ENCODE assay signal across 8 cellular contexts in genomic region chr12:31317471-31318397, GRCh38. TPM values are rescaled to one million over a fixed set of nuclear protein-coding genes. Genes with fewer than 3 reads are reported as not detected.
DNase-seq lines count a peak whose midpoint lies in the region; ATAC-seq and TF ChIP-seq lines count a peak whose summit lies in the region.

No MANE protein-coding gene starts in this region.

- peak overlapping the region; percentile 16 for H3K27ac ChIP-seq in CD4-positive, alpha-beta T cell (ENCODE audit: low read depth, low read length)
- H3K27ac ChIP-seq in iPS-20b (ENCODE audit: low read length) (no peak overlapping the region), stomach (peak overlapping the region in 4 of 5 donors; percentile 31 to 67 (median 40))

- peak overlapping the region; percentile 85 for H3K27ac Mint-ChIP-seq in CD4-positive, alpha-beta T cell
- H3K27ac Mint-ChIP-seq in activated T-helper 17 cell treated with anti-CD3 and anti-CD28 coated beads, Interleukin-2, amount 50 U/mL, for 72 hours = peak overlapping the region; percentile 97

- peak overlapping the region; percentile 86 for H3K4me3 Mint-ChIP-seq in CD4-positive, alpha-beta T cell
- H3K4me3 Mint-ChIP-seq in activated T-helper 17 cell treated with anti-CD3 and anti-CD28 coated beads, Interleukin-2, amount 50 U/mL, for 72 hours = peak overlapping the region; percentile 93

- no peak for DNase-seq in CD4-positive, alpha-beta T cell
- DNase-seq in stomach (no peak), GF-D8 (lab: John Stamatoyannopoulos, UW) (no peak), D341Med (ENCODE audit: low spot score) (no peak)
- no peak for DNase-seq in activated effector memory CD4-positive, alpha-beta T cell treated with Interleukin-2 at 50 U/mL for 16 hours

- peaks cover 85% of the 10 kb centered on the region for H3K4me1 Mint-ChIP-seq in CD4-positive, alpha-beta T cell (ENCODE audit: low read depth)
- H3K4me1 Mint-ChIP-seq in activated T-helper 17 cell treated with anti-CD3 and anti-CD28 coated beads, Interleukin-2, amount 50 U/mL, for 72 hours = peaks cover 56% of the 10 kb centered on the region

- intact Hi-C loops in CD4-positive, alpha-beta T cell (cut with DNase I, micrococcal nuclease) = no loop called here
- intact Hi-C loops in stomach (cut with DNase I; ENCODE audit: low total_unique reads) = no loop called here

- H3K9me3 ChIP-seq in CD4-positive, alpha-beta T cell (ENCODE audit: control insufficient read depth, low read length) = no peaks in the 10 kb centered on the region
- H3K9me3 ChIP-seq in iPS-20b (ENCODE audit: insufficient read depth, low read depth, low read length) = no peaks in the 10 kb centered on the region
- H3K9me3 ChIP-seq in stomach = no peaks in the 10 kb centered on the region

- 10 to 24% (median 17%) methylated on average over 8 of the region's 8 CpGs for WGBS in stomach, 5 donors

- H3K9me3 Mint-ChIP-seq in CD4-positive, alpha-beta T cell = no peaks in the 10 kb centered on the region
- H3K9me3 Mint-ChIP-seq in activated T-helper 17 cell treated with anti-CD3 and anti-CD28 coated beads, Interleukin-2, amount 50 U/mL, for 72 hours = no peaks in the 10 kb centered on the region

- TF ChIP-seq EP300 in stomach (IDR thresholded peaks at IDR 0.05) = no peak

- H3K4me3 ChIP-seq in iPS-20b (ENCODE audit: low read length) (peak overlapping the region; percentile 47), stomach (peak overlapping the region; percentile 24 to 37 (median 30))

- H3K4me1 ChIP-seq in iPS-20b (ENCODE audit: insufficient read depth, low read length) = peaks cover 74% of the 10 kb centered on the region
- H3K4me1 ChIP-seq in stomach = peaks cover 17 to 66% (median 38%) of the 10 kb centered on the region in 4 donors

- peak overlapping the region; percentile 5; the same call in 1 of the 2 replicates for H3K9ac ChIP-seq in iPS-20b (ENCODE audit: low read depth, low read length)

- CTCF ChIA-PET in CD4-positive, alpha-beta T cell (lab: Charles Lee) = interaction anchor here (0.5 kb wide), 1 partner anchor 1092 kb away, joined by 5 read pairs; no protein-coding TSS in a partner anchor

- TF ChIP-seq CTCF in CD4-positive, alpha-beta T cell (IDR thresholded peaks at IDR 0.05) = no peak
- TF ChIP-seq CTCF in stomach (IDR thresholded peaks at IDR 0.05) = no peak

- H3K27me3 ChIP-seq in CD4-positive, alpha-beta T cell (ENCODE audit: control insufficient read depth, insufficient read depth, low read length) = no peaks in the 10 kb centered on the region
- H3K27me3 ChIP-seq in iPS-20b (ENCODE audit: insufficient read depth, low read length) = no peaks in the 10 kb centered on the region
- no peaks in the 10 kb centered on the region for H3K27me3 ChIP-seq in stomach

- POLR2A ChIA-PET in CD4-positive, alpha-beta T cell (lab: Charles Lee) = interaction anchor here (1.4 to 1.9 kb wide), 2 partner anchors 8 to 45 kb away, joined by 4 to 11 read pairs; partner anchors contain the start of gene SINHCAF

- H3K36me3 ChIP-seq in iPS-20b (ENCODE audit: insufficient read depth, low read depth, low read length) = peaks cover 12% of the 10 kb centered on the region; the same call in 1 of the 2 replicates
- no peaks in the 10 kb centered on the region for H3K36me3 ChIP-seq in stomach

- peak; percentile 82 for ATAC-seq in CD4-positive, alpha-beta T cell (ENCODE audit: poor library complexity)
- ATAC-seq in HG02852 (IDR thresholded peaks at IDR 0.05; ENCODE audit: unreplicated experiment) = peak; percentile 33
- ATAC-seq in activated T-helper 17 cell treated with anti-CD3 and anti-CD28 coated beads, Interleukin-2, amount 50 U/mL, for 72 hours (replicated peaks) = peak; percentile 21

- H3K27me3 Mint-ChIP-seq in CD4-positive, alpha-beta T cell = no peaks in the 10 kb centered on the region
- H3K27me3 Mint-ChIP-seq in activated T-helper 17 cell treated with anti-CD3 and anti-CD28 coated beads, Interleukin-2, amount 50 U/mL, for 72 hours = no peaks in the 10 kb centered on the region

- H3K36me3 Mint-ChIP-seq in CD4-positive, alpha-beta T cell (ENCODE audit: low read depth) = peaks cover 13% of the 10 kb centered on the region
- peaks cover 90% of the 10 kb centered on the region for H3K36me3 Mint-ChIP-seq in activated T-helper 17 cell treated with anti-CD3 and anti-CD28 coated beads, Interleukin-2, amount 50 U/mL, for 72 hours (ENCODE audit: low read depth)

- no peak for TF ChIP-seq POLR2A in stomach (IDR thresholded peaks at IDR 0.05)

RNA-seq across cellular contexts. Expression of gene SINHCAF, which starts 8.2 kb away (rescaled TPM):
- total RNA-seq in CD4-positive, alpha-beta T cell = 100 to 1,000 TPM; 103 to 119 TPM
- 100 to 1,000 TPM; 160 to 222 TPM for total RNA-seq in activated T-helper 17 cell treated with anti-CD3 and anti-CD28 coated beads, Interleukin-2, amount 50 U/mL, for 72 hours
- 10 to 100 TPM; 17.5 to 93.5 (median 34.5) TPM for total RNA-seq in stomach
- polyA plus RNA-seq in stomach = 10 to 100 TPM; 19.1 to 24.3 (median 20.8) TPM

Comparison
In these comparisons a context has a peak if more than half of its experiments do, and no peak if none do; other contexts are left out.
1. ATAC-seq: peak in every context shown above with its lines; median percentile 82 in CD4-positive, alpha-beta T cell; 33 in HG02852; 21 in activated T-helper 17 cell treated with anti-CD3 and anti-CD28 coated beads, Interleukin-2, amount 50 U/mL, for 72 hours.